In the genomic region with DNA sequence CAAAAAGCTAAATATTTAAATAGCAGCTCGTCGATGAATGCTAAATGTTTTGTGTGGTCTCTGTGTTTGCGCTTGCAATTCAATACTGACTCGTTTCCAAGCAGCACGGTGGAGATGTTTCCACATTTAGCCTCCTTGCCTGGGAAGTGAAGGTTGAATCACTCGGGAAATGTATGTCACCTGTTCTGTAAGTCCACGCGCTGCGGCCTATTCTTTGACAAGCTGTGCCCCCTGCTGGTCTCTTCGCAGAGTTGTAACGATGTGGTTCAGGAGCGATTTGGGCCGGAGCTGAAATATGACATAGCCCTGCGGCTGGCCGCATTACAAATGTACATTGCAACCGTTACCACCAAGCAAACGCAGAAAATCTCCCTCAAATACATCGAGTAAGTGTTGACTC, we compare ENCODE assay signal across 8 cellular contexts.
DNase-seq lines count a peak whose midpoint lies in the region; ATAC-seq and TF ChIP-seq lines count a peak whose summit lies in the region.

No MANE protein-coding gene starts in this region.

- no peak overlapping the region for H3K9ac ChIP-seq in PC-3 (ENCODE audit: low read length)

- DNase-seq in AG08396 (ENCODE audit: low spot score) (peak; percentile 48), PC-3 (peak; percentile 84), body of pancreas (peak; percentile 70 to 83 (median 78)), kidney epithelial cell (ENCODE audit: low read depth) (peak; percentile 31)
- peak; percentile 1 to 4 for DNase-seq in stimulated activated CD8-positive, alpha-beta memory T cell treated with anti-CD3 and anti-CD28 coated beads, Interleukin-15, amount 100 ng/mL, for 48 hours (ENCODE audit: low read depth in 2 of 2)

- ATAC-seq in GM18519 (IDR thresholded peaks at IDR 0.05; ENCODE audit: low FRiP score, unreplicated experiment) (peak; percentile 51), PC-3 (peak; percentile 97), body of pancreas (peak; percentile 97), GM21367 (IDR thresholded peaks at IDR 0.05; ENCODE audit: unreplicated experiment) (no peak)

- POLR2A ChIA-PET in PC-3 (lab: Charles Lee; ENCODE audit: unreplicated experiment), result interaction anchor here (0.6 kb wide), 1 partner anchor 1036 kb away, joined by 3 read pairs; the partner anchor contains the start of gene ARHGAP6

- no peak for TF ChIP-seq POLR2A in body of pancreas (IDR thresholded peaks at IDR 0.05)

- TF ChIP-seq CTCF in LNCAP (IDR thresholded peaks at IDR 0.05), result peak; percentile 52
- peak; percentile 79 for TF ChIP-seq CTCF in PC-3 (conservative IDR thresholded peaks at IDR 0.05; ENCODE audit: low read depth, low read length)
- peak in 6 of 7 experiments; percentile 35 to 76 (median 66) for TF ChIP-seq CTCF in body of pancreas (IDR thresholded peaks at IDR 0.05)
- TF ChIP-seq CTCF in kidney epithelial cell (IDR thresholded peaks at IDR 0.05; ENCODE audit: insufficient read depth, low read length, poor library complexity, severe bottlenecking), result peak; percentile 58

- H3K9me3 ChIP-seq in PC-3 (ENCODE audit: low read length) (no peaks in the 10 kb centered on the region), body of pancreas (no peaks in the 10 kb centered on the region)

- H2AFZ ChIP-seq in PC-3 (ENCODE audit: low read length), result peak overlapping the region; percentile 41

- H3K27ac ChIP-seq in PC-3 (ENCODE audit: low read length) (no peak overlapping the region), body of pancreas (no peak overlapping the region)

- intact Hi-C loops in PC-3 (cut with micrococcal nuclease), result loop anchor here (1.0 to 10.0 kb wide), 7 partner anchors 106 to 621 kb away; no protein-coding TSS in a partner anchor
- intact Hi-C loops in body of pancreas (cut with DNase I), result no loop called here

- H3K36me3 ChIP-seq in PC-3 (ENCODE audit: low read depth, low read length), result no peaks in the 10 kb centered on the region
- H3K36me3 ChIP-seq in body of pancreas (replicated peaks in 1 of 2; ENCODE audit: insufficient read depth in 1 of 2, low read depth in 2 of 2), result no peaks in the 10 kb centered on the region
- no peaks in the 10 kb centered on the region for H3K36me3 ChIP-seq in kidney epithelial cell (ENCODE audit: control insufficient read depth, insufficient read depth, low read length)

- no peaks in the 10 kb centered on the region for H4K20me1 ChIP-seq in PC-3 (ENCODE audit: low read length)

- peak overlapping the region; percentile 53 for H3K4me2 ChIP-seq in PC-3 (ENCODE audit: low read length)

- WGBS in body of pancreas, 2 donors, result 2 to 7% methylated on average over 9 to 18 of the region's 18 CpGs

- BruUV-seq in PC-3 (replicated peaks; lab: Mats Ljungman, UMichigan), result no TSS peak

- H3F3A ChIP-seq in PC-3 (ENCODE audit: low read length, unreplicated experiment), result no peaks in the 10 kb centered on the region

- no peaks in the 10 kb centered on the region for H3K79me2 ChIP-seq in PC-3 (ENCODE audit: low read length)

- H3K4me1 ChIP-seq in PC-3 (ENCODE audit: insufficient read depth, low read length) (0 out of 2 replicates have a peak, but pooled peaks cover 3% of the 10 kb centered on the region), body of pancreas (no peaks in the 10 kb centered on the region)

- H3K4me3 ChIP-seq in PC-3 (ENCODE audit: low read length) (no peak overlapping the region), body of pancreas (no peak overlapping the region), kidney epithelial cell (ENCODE audit: low read depth, low read length) (no peak overlapping the region)

- H3K27me3 ChIP-seq in PC-3 (ENCODE audit: low read length), result no peaks in the 10 kb centered on the region
- no peaks in the 10 kb centered on the region for H3K27me3 ChIP-seq in body of pancreas
- no peaks in the 10 kb centered on the region for H3K27me3 ChIP-seq in kidney epithelial cell (ENCODE audit: control insufficient read depth, insufficient read depth, low read length)

- H3K9me2 ChIP-seq in PC-3 (replicated peaks; ENCODE audit: low read length), result no peaks in the 10 kb centered on the region

- CTCF ChIA-PET in PC-3 (lab: Charles Lee), result interaction anchor here (0.9 to 1.4 kb wide), 3 partner anchors 113 to 621 kb away, joined by 3 to 5 read pairs (median 5); no protein-coding TSS in a partner anchor

Comparison
In these comparisons a context has a peak if more than half of its experiments do, and no peak if none do; other contexts are left out.
1. DNase-seq: peak in every context shown above with its lines; median percentile 84 in PC-3; 78 in body of pancreas; 48 in AG08396; 31 in kidney epithelial cell; 2 in stimulated activated CD8-positive, alpha-beta memory T cell treated with anti-CD3 and anti-CD28 coated beads, Interleukin-15, amount 100 ng/mL, for 48 hours.